1 cellular context compared by ENCODE assay signal in genomic region chr22:50507421-50507990, GRCh38.
TF ChIP-seq lines count a peak whose summit lies in the region.

Gene LMF2, minus strand, starts transcription at chr22:50507702. Its CDS starts 27 bp downstream, at chr22:50507675.

TF ChIP-seq in K562, 482 proteins besides CTCF, POLR2A, EP300 and RAD21 (continued from another document and continues in another):
- TF ChIP-seq, protein P1, sequence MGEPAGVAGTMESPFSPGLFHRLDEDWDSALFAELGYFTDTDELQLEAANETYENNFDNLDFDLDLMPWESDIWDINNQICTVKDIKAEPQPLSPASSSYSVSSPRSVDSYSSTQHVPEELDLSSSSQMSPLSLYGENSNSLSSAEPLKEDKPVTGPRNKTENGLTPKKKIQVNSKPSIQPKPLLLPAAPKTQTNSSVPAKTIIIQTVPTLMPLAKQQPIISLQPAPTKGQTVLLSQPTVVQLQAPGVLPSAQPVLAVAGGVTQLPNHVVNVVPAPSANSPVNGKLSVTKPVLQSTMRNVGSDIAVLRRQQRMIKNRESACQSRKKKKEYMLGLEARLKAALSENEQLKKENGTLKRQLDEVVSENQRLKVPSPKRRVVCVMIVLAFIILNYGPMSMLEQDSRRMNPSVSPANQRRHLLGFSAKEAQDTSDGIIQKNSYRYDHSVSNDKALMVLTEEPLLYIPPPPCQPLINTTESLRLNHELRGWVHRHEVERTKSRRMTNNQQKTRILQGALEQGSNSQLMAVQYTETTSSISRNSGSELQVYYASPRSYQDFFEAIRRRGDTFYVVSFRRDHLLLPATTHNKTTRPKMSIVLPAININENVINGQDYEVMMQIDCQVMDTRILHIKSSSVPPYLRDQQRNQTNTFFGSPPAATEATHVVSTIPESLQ (CRISPR knock-in tag; IDR thresholded peaks at IDR 0.05), result no peak
- TF ChIP-seq PTRF (tag; IDR thresholded peaks at IDR 0.05) (no peak), HDAC2 (IDR thresholded peaks at IDR 0.05) (no peak), NFATC3 (IDR thresholded peaks at IDR 0.05) (no peak), PHF8 (IDR thresholded peaks at IDR 0.05; ENCODE audit: borderline replicate concordance, low read length) (peak; percentile 70; the same call in 1 of the 2 replicates), BRD4 (IDR thresholded peaks at IDR 0.05) (no peak), ZNF133 (CRISPR knock-in tag; IDR thresholded peaks at IDR 0.05) (no peak), NFIC (IDR thresholded peaks at IDR 0.05) (no peak), HCFC1 (IDR thresholded peaks at IDR 0.05; ENCODE audit: low read depth, low read length) (no peak), POLR2G (IDR thresholded peaks at IDR 0.05; ENCODE audit: low read depth, low read length) (peak; percentile 11; the same call in 1 of the 2 replicates), NR2F6 (CRISPR knock-in tag; IDR thresholded peaks at IDR 0.05) (no peak), POLR3A (IDR thresholded peaks at IDR 0.05; ENCODE audit: borderline replicate concordance, extremely low read depth, insufficient read depth, insufficient read length) (no peak), GATA2 (CRISPR knock-in tag; IDR thresholded peaks at IDR 0.05) (no peak), PREB (CRISPR knock-in tag; IDR thresholded peaks at IDR 0.05) (no peak), RFX1 (IDR thresholded peaks at IDR 0.05) (no peak), SMARCB1 (IDR thresholded peaks at IDR 0.05; ENCODE audit: insufficient read length, low read depth) (no peak), ZBTB11 (CRISPR knock-in tag; IDR thresholded peaks at IDR 0.05) (no peak), JUN (IDR thresholded peaks at IDR 0.05; ENCODE audit: borderline replicate concordance, low read depth, low read length) (no peak), JUN (CRISPR knock-in tag; IDR thresholded peaks at IDR 0.05; ENCODE audit: borderline replicate concordance) (no peak), BACH1 (tag; IDR thresholded peaks at IDR 0.05) (no peak), ARHGAP35 (IDR thresholded peaks at IDR 0.05; ENCODE audit: partially characterized antibody) (no peak), YY1 (IDR thresholded peaks at IDR 0.05; ENCODE audit: borderline replicate concordance in 1 of 3, control insufficient read depth in 1 of 3, extremely low read depth in 1 of 3, insufficient read depth in 3 of 3, insufficient read length in 1 of 3, insufficient replicate concordance in 2 of 3, low read depth in 1 of 3, low read length in 2 of 3) (peak in 2 of 3 experiments; percentile 68 to 72), RBM25 (IDR thresholded peaks at IDR 0.05; ENCODE audit: low read depth, low read length, severe bottlenecking) (no peak), KLF1 (tag; IDR thresholded peaks at IDR 0.05) (no peak), XRCC4 (IDR thresholded peaks at IDR 0.05; ENCODE audit: extremely low read depth, insufficient read depth, insufficient read length) (no peak), MIER1 (IDR thresholded peaks at IDR 0.05; ENCODE audit: low read depth) (no peak), STAT5A (IDR thresholded peaks at IDR 0.05; ENCODE audit: borderline replicate concordance, low read length) (no peak), KDM2B (CRISPR knock-in tag; IDR thresholded peaks at IDR 0.05) (0 out of 2 replicates have a peak, but pooled peaks have one; percentile 22), ZNF444 (CRISPR knock-in tag; IDR thresholded peaks at IDR 0.05) (no peak), HIVEP1 (CRISPR knock-in tag; IDR thresholded peaks at IDR 0.05) (no peak), ZNF143 (CRISPR knock-in tag; IDR thresholded peaks at IDR 0.05) (no peak), CREM (IDR thresholded peaks at IDR 0.05; ENCODE audit: low read depth) (peak; percentile 33; the same call in 1 of the 2 replicates), EGR1 (conservative IDR thresholded peaks at IDR 0.05) (no peak), USF2 (CRISPR knock-in tag; IDR thresholded peaks at IDR 0.05) (no peak), FOXK1 (CRISPR knock-in tag; IDR thresholded peaks at IDR 0.05; ENCODE audit: borderline replicate concordance) (no peak), ZBTB17 (CRISPR knock-in tag; IDR thresholded peaks at IDR 0.05) (no peak), ZNF407 (IDR thresholded peaks at IDR 0.05; ENCODE audit: low read depth) (no peak), LARP7 (IDR thresholded peaks at IDR 0.05) (no peak), ZFPM2 (CRISPR knock-in tag; IDR thresholded peaks at IDR 0.05) (no peak), ZBED1 (IDR thresholded peaks at IDR 0.05) (no peak), KLF10 (CRISPR knock-in tag; IDR thresholded peaks at IDR 0.05) (no peak), NFIX (CRISPR knock-in tag; IDR thresholded peaks at IDR 0.05; ENCODE audit: low read depth) (no peak), HDAC1 (IDR thresholded peaks at IDR 0.05) (peak in 1 of 2 experiments; percentile 74; a peak in 2 of 4 replicates)
- TF ChIP-seq, protein P2, sequence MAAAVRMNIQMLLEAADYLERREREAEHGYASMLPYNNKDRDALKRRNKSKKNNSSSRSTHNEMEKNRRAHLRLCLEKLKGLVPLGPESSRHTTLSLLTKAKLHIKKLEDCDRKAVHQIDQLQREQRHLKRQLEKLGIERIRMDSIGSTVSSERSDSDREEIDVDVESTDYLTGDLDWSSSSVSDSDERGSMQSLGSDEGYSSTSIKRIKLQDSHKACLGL (CRISPR knock-in tag; IDR thresholded peaks at IDR 0.05; ENCODE audit: borderline replicate concordance, poor library complexity, severe bottlenecking), result no peak
- TF ChIP-seq, protein P3, sequence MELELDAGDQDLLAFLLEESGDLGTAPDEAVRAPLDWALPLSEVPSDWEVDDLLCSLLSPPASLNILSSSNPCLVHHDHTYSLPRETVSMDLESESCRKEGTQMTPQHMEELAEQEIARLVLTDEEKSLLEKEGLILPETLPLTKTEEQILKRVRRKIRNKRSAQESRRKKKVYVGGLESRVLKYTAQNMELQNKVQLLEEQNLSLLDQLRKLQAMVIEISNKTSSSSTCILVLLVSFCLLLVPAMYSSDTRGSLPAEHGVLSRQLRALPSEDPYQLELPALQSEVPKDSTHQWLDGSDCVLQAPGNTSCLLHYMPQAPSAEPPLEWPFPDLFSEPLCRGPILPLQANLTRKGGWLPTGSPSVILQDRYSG (tag; conservative IDR thresholded peaks at IDR 0.05; ENCODE audit: low read depth), result no peak
- TF ChIP-seq, protein P4, sequence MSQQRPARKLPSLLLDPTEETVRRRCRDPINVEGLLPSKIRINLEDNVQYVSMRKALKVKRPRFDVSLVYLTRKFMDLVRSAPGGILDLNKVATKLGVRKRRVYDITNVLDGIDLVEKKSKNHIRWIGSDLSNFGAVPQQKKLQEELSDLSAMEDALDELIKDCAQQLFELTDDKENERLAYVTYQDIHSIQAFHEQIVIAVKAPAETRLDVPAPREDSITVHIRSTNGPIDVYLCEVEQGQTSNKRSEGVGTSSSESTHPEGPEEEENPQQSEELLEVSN (IDR thresholded peaks at IDR 0.05; ENCODE audit: borderline replicate concordance in 1 of 2, extremely low read depth in 1 of 2, insufficient read depth in 1 of 2, insufficient read length in 1 of 2, low read depth in 1 of 2, low read length in 1 of 2, poor library complexity in 1 of 2, severe bottlenecking in 1 of 2), result peak in 1 of 2 experiments; percentile 18
- TF ChIP-seq, protein P5, sequence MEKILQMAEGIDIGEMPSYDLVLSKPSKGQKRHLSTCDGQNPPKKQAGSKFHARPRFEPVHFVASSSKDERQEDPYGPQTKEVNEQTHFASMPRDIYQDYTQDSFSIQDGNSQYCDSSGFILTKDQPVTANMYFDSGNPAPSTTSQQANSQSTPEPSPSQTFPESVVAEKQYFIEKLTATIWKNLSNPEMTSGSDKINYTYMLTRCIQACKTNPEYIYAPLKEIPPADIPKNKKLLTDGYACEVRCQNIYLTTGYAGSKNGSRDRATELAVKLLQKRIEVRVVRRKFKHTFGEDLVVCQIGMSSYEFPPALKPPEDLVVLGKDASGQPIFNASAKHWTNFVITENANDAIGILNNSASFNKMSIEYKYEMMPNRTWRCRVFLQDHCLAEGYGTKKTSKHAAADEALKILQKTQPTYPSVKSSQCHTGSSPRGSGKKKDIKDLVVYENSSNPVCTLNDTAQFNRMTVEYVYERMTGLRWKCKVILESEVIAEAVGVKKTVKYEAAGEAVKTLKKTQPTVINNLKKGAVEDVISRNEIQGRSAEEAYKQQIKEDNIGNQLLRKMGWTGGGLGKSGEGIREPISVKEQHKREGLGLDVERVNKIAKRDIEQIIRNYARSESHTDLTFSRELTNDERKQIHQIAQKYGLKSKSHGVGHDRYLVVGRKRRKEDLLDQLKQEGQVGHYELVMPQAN (IDR thresholded peaks at IDR 0.05; ENCODE audit: borderline replicate concordance), result peak; percentile 28; the same call in 1 of the 2 replicates
